8 cellular contexts compared by ENCODE assay signal in genomic region chr9:76459691-76460635, GRCh38. TPM values are rescaled to one million over a fixed set of nuclear protein-coding genes. Genes with fewer than 3 reads are reported as not detected.
A peak's percentile ranks its signal among the peaks of the same experiment; 100 is the strongest.
DNase-seq lines count a peak whose midpoint lies in the region; ATAC-seq and TF ChIP-seq lines count a peak whose summit lies in the region.

No MANE protein-coding gene starts in this region.

- peak; percentile 51 for TF ChIP-seq CTCF in LNCAP (IDR thresholded peaks at IDR 0.05)

- H3K27me3 Mint-ChIP-seq in T-helper 2 cell treated with Interferon-gamma antibody and Interleukin-4, amounts not matched to agents 5 μg/mL and 100 μg/mL, for 36 hours (ENCODE audit: low read depth): no peaks in the 10 kb centered on the region

- in situ Hi-C loops in ACHN (cut with HindIII; ENCODE audit: low pct_ligation_motif_present, low pct_unique_long_range_greater_than_20kb, low sequenced_read_pairs): no loop called here

- peak overlapping the region; percentile 68 to 94 for H3K4me3 ChIP-seq in mucosa of rectum (ENCODE audit: low read length in 2 of 2)

- no peaks in the 10 kb centered on the region for H3K9me3 Mint-ChIP-seq in T-helper 2 cell treated with Interferon-gamma antibody and Interleukin-4, amounts not matched to agents 5 μg/mL and 100 μg/mL, for 36 hours

- peak overlapping the region; percentile 76 to 87 for H3K27ac ChIP-seq in mucosa of rectum (ENCODE audit: low read depth in 2 of 2, low read length in 2 of 2)

- H3K9ac ChIP-seq in mucosa of rectum (ENCODE audit: low read depth in 1 of 2, low read length in 2 of 2): peak overlapping the region; percentile 76 to 89

- H3K27ac Mint-ChIP-seq in T-helper 2 cell treated with Interferon-gamma antibody and Interleukin-4, amounts not matched to agents 5 μg/mL and 100 μg/mL, for 36 hours: peak overlapping the region; percentile 82

- H3K9me3 ChIP-seq in mucosa of rectum (ENCODE audit: control insufficient read depth in 2 of 2, low read length in 2 of 2): no peaks in the 10 kb centered on the region

- peaks cover 18 to 24% of the 10 kb centered on the region in 2 donors for H3K4me1 ChIP-seq in mucosa of rectum (ENCODE audit: control insufficient read depth in 2 of 2, insufficient read depth in 2 of 2, low read length in 2 of 2)

- H3K36me3 ChIP-seq in mucosa of rectum (ENCODE audit: control insufficient read depth in 2 of 2, insufficient read depth in 2 of 2, low read length in 2 of 2): peaks cover 0 to 2% of the 10 kb centered on the region in 2 donors

- ATAC-seq in esophagus mucosa (peak; percentile 24), GM19351 (IDR thresholded peaks at IDR 0.05; ENCODE audit: unreplicated experiment) (no peak)

- DNase-seq in ACHN (peak; percentile 65), GDM1 (lab: John Stamatoyannopoulos, UW) (peak; percentile 33)
- no peak for DNase-seq in T-helper 2 cell treated with Interferon-gamma antibody and Interleukin-4, amounts not matched to agents 5 μg/mL and 100 μg/mL, for 36 hours (ENCODE audit: low spot score)
- no peak for DNase-seq in central memory CD4-positive, alpha-beta T cell

- no peaks in the 10 kb centered on the region for H3K36me3 Mint-ChIP-seq in T-helper 2 cell treated with Interferon-gamma antibody and Interleukin-4, amounts not matched to agents 5 μg/mL and 100 μg/mL, for 36 hours (ENCODE audit: low read depth)

- peaks cover 33% of the 10 kb centered on the region for H3K4me1 Mint-ChIP-seq in T-helper 2 cell treated with Interferon-gamma antibody and Interleukin-4, amounts not matched to agents 5 μg/mL and 100 μg/mL, for 36 hours (ENCODE audit: low read depth)

- no peaks in the 10 kb centered on the region for H3K27me3 ChIP-seq in mucosa of rectum (ENCODE audit: control insufficient read depth in 2 of 2, insufficient read depth in 2 of 2, low read length in 2 of 2)

- peak overlapping the region; percentile 89 for H3K4me3 Mint-ChIP-seq in T-helper 2 cell treated with Interferon-gamma antibody and Interleukin-4, amounts not matched to agents 5 μg/mL and 100 μg/mL, for 36 hours

RNA-seq across cellular contexts. Expression of gene GCNT1, which starts 1.0 kb away (rescaled TPM):
- 3.8 TPM for total RNA-seq in esophagus mucosa

Comparison
In these comparisons a context has a peak if more than half of its experiments do, and no peak if none do; other contexts are left out.
1. DNase-seq: peak in ACHN (single experiment) and GDM1 (single experiment); none in T-helper 2 cell treated with Interferon-gamma antibody and Interleukin-4, amounts not matched to agents 5 μg/mL and 100 μg/mL, for 36 hours (single experiment) and central memory CD4-positive, alpha-beta T cell (single experiment).